ENCODE assay signal across 8 cellular contexts in genomic region chr10:63573068-63573697, GRCh38. TPM values are rescaled to one million over a fixed set of nuclear protein-coding genes. Genes with fewer than 3 reads are reported as not detected.
DNase-seq lines count a peak whose midpoint lies in the region.

No MANE protein-coding gene starts in this region.

- H2AK5ac ChIP-seq in trophoblast cell (ENCODE audit: low read length): no peak overlapping the region

- H3K9me3 ChIP-seq in skeletal muscle satellite cell (replicated peaks; ENCODE audit: low read length) (no peaks in the 10 kb centered on the region), trophoblast cell (ENCODE audit: insufficient read depth, low read depth, low read length) (no peaks in the 10 kb centered on the region)

- CTCF ChIA-PET in activated CD4-positive, alpha-beta T cell treated with anti-CD3 and anti-CD28 coated beads, Interleukin-2, amount 10 ng/mL, durations not matched to agents 7 days and 5 days (lab: Charles Lee): interaction anchor here (0.8 kb wide), 2 partner anchors 51 to 329 kb away, joined by 3 read pairs; no protein-coding TSS in a partner anchor

- no CpG with 5 or more reads among the region's 3 CpGs for WGBS in trophoblast cell (ENCODE audit: extremely low coverage, insufficient coverage, insufficient read length)

- H3K27ac Mint-ChIP-seq in activated CD4-positive, alpha-beta T cell treated with anti-CD3 and anti-CD28 coated beads, Interleukin-2, amount 10 ng/mL, durations not matched to agents 7 days and 5 days: peak overlapping the region; percentile 46
- H3K27ac Mint-ChIP-seq in T-helper 1 cell treated with Interleukin-12 subunit alpha and Interleukin-12 subunit beta and Interleukin-4 antibody, amounts not matched to agents 30 μg/mL and 1 μg/mL, for 36 hours: peak overlapping the region; percentile 74

- H2BK120ac ChIP-seq in trophoblast cell (ENCODE audit: insufficient read depth, low read length, poor library complexity): no peak overlapping the region

- no peak overlapping the region for H3K23ac ChIP-seq in trophoblast cell (ENCODE audit: low read length)

- H4K91ac ChIP-seq in trophoblast cell (ENCODE audit: low read depth, low read length): no peak overlapping the region

- H3K9me3 Mint-ChIP-seq in activated CD4-positive, alpha-beta T cell treated with anti-CD3 and anti-CD28 coated beads, Interleukin-2, amount 10 ng/mL, durations not matched to agents 7 days and 5 days: no peaks in the 10 kb centered on the region
- H3K9me3 Mint-ChIP-seq in T-helper 1 cell treated with Interleukin-12 subunit alpha and Interleukin-12 subunit beta and Interleukin-4 antibody, amounts not matched to agents 30 μg/mL and 1 μg/mL, for 36 hours: no peaks in the 10 kb centered on the region

- no peak overlapping the region for H3K4me3 Mint-ChIP-seq in activated CD4-positive, alpha-beta T cell treated with anti-CD3 and anti-CD28 coated beads, Interleukin-2, amount 10 ng/mL, durations not matched to agents 7 days and 5 days
- H3K4me3 Mint-ChIP-seq in T-helper 1 cell treated with Interleukin-12 subunit alpha and Interleukin-12 subunit beta and Interleukin-4 antibody, amounts not matched to agents 30 μg/mL and 1 μg/mL, for 36 hours: no peak overlapping the region

- POLR2A ChIA-PET in activated CD4-positive, alpha-beta T cell treated with anti-CD3 and anti-CD28 coated beads, Interleukin-2, amount 10 ng/mL, durations not matched to agents 7 days and 5 days (lab: Charles Lee): no interaction called here

- H3K9ac ChIP-seq in skeletal muscle satellite cell (ENCODE audit: low read depth, low read length) (peak overlapping the region; percentile 34), trophoblast cell (ENCODE audit: low read length) (no peak overlapping the region)

- H3K27me3 Mint-ChIP-seq in activated CD4-positive, alpha-beta T cell treated with anti-CD3 and anti-CD28 coated beads, Interleukin-2, amount 10 ng/mL, durations not matched to agents 7 days and 5 days: no peaks in the 10 kb centered on the region
- no peaks in the 10 kb centered on the region for H3K27me3 Mint-ChIP-seq in T-helper 1 cell treated with Interleukin-12 subunit alpha and Interleukin-12 subunit beta and Interleukin-4 antibody, amounts not matched to agents 30 μg/mL and 1 μg/mL, for 36 hours (ENCODE audit: low read depth)

- no peaks in the 10 kb centered on the region for H3K79me1 ChIP-seq in trophoblast cell (ENCODE audit: low read length)

- H2BK12ac ChIP-seq in trophoblast cell (ENCODE audit: low read length): no peak overlapping the region

- no peak overlapping the region for H2BK5ac ChIP-seq in trophoblast cell (ENCODE audit: low read depth, low read length, poor library complexity)

- no peaks in the 10 kb centered on the region for H3K79me2 ChIP-seq in trophoblast cell (ENCODE audit: control insufficient read depth, insufficient read depth, low read length, poor library complexity)

- no peak overlapping the region for H4K8ac ChIP-seq in trophoblast cell (ENCODE audit: low read depth, low read length)

- H3K14ac ChIP-seq in trophoblast cell (ENCODE audit: low read length): no peak overlapping the region

- no peak for DNase-seq in activated CD4-positive, alpha-beta T cell treated with anti-CD3 and anti-CD28 coated beads, Interleukin-2, amount 10 ng/mL, durations not matched to agents 7 days and 5 days
- no peak for DNase-seq in activated CD4-positive, alpha-beta T cell treated with anti-CD3 and anti-CD28 coated beads for 1 hour
- DNase-seq in globus pallidus (ENCODE audit: low spot score): peak; percentile 41
- no peak for DNase-seq in trophoblast cell
- DNase-seq in iPS-NIHi11 (ENCODE audit: low spot score): no peak
- DNase-seq in 8988T: no peak

- peak overlapping the region; percentile 43 for H3K4me2 ChIP-seq in skeletal muscle satellite cell (ENCODE audit: low read length)
- H3K4me2 ChIP-seq in trophoblast cell (ENCODE audit: low read length): no peak overlapping the region

- no peak overlapping the region for H3K4ac ChIP-seq in trophoblast cell (ENCODE audit: low read depth, low read length)

- no peak overlapping the region for H2AFZ ChIP-seq in trophoblast cell (ENCODE audit: insufficient read depth, low read length, poor library complexity)

- H3K4me3 ChIP-seq in skeletal muscle satellite cell (ENCODE audit: low read length) (no peak overlapping the region), trophoblast cell (ENCODE audit: low read depth, low read length) (no peak overlapping the region)

- H4K12ac ChIP-seq in trophoblast cell (ENCODE audit: low read depth, low read length): no peak overlapping the region

- peaks cover 27% of the 10 kb centered on the region for H3K4me1 Mint-ChIP-seq in activated CD4-positive, alpha-beta T cell treated with anti-CD3 and anti-CD28 coated beads, Interleukin-2, amount 10 ng/mL, durations not matched to agents 7 days and 5 days
- H3K4me1 Mint-ChIP-seq in T-helper 1 cell treated with Interleukin-12 subunit alpha and Interleukin-12 subunit beta and Interleukin-4 antibody, amounts not matched to agents 30 μg/mL and 1 μg/mL, for 36 hours (ENCODE audit: low read depth): peaks cover 16% of the 10 kb centered on the region

- H3K4me1 ChIP-seq in skeletal muscle satellite cell (ENCODE audit: control insufficient read depth, insufficient read depth, low read length): peaks cover 19% of the 10 kb centered on the region
- no peaks in the 10 kb centered on the region for H3K4me1 ChIP-seq in trophoblast cell (ENCODE audit: control insufficient read depth in 1 of 2, insufficient read depth in 2 of 2, low read length in 2 of 2)

- H3K27me3 ChIP-seq in skeletal muscle satellite cell (ENCODE audit: control insufficient read depth, insufficient read depth, low read length): no peaks in the 10 kb centered on the region
- no peaks in the 10 kb centered on the region for H3K27me3 ChIP-seq in trophoblast cell (ENCODE audit: insufficient read depth, low read length)

- no peak overlapping the region for H3K18ac ChIP-seq in trophoblast cell (ENCODE audit: low read length)

- H3K27ac ChIP-seq in trophoblast cell (ENCODE audit: low read depth, low read length): no peak overlapping the region

- peaks cover 36% of the 10 kb centered on the region for H3K36me3 Mint-ChIP-seq in activated CD4-positive, alpha-beta T cell treated with anti-CD3 and anti-CD28 coated beads, Interleukin-2, amount 10 ng/mL, durations not matched to agents 7 days and 5 days (ENCODE audit: low read depth)
- H3K36me3 Mint-ChIP-seq in T-helper 1 cell treated with Interleukin-12 subunit alpha and Interleukin-12 subunit beta and Interleukin-4 antibody, amounts not matched to agents 30 μg/mL and 1 μg/mL, for 36 hours (ENCODE audit: low read depth): peaks cover 20% of the 10 kb centered on the region

- H3K36me3 ChIP-seq in skeletal muscle satellite cell (ENCODE audit: insufficient read depth, low read length) (peaks cover 42% of the 10 kb centered on the region), trophoblast cell (ENCODE audit: control insufficient read depth in 1 of 2, insufficient read depth in 2 of 2, low read length in 2 of 2) (peaks cover 4% of the 10 kb centered on the region in 2 experiments)

RNA-seq across cellular contexts. Expression of gene REEP3, which starts 52.0 kb away (rescaled TPM):
- 10 to 100 TPM; 20.0 to 27.8 TPM for total RNA-seq in activated CD4-positive, alpha-beta T cell treated with anti-CD3 and anti-CD28 coated beads, Interleukin-2, amount 10 ng/mL, durations not matched to agents 7 days and 5 days
- 43.9 and 50.7 TPM in 2 replicates for total RNA-seq in skeletal muscle satellite cell (2012; rRNA removed)
- 23.7 and 24.1 TPM in 2 replicates for polyA plus RNA-seq in trophoblast cell (2013)
